ENCODE assay signal across 8 cellular contexts in genomic region chr16:89409161-89409711, GRCh38.
DNase-seq lines count a peak whose midpoint lies in the region; ATAC-seq and TF ChIP-seq lines count a peak whose summit lies in the region.

No MANE protein-coding gene starts in this region.

- CTCF ChIA-PET in activated CD4-positive, alpha-beta T cell treated with anti-CD3 and anti-CD28 coated beads for 36 hours (lab: Charles Lee): interaction anchor here (0.6 to 2.1 kb wide), 6 partner anchors 10 to 124 kb away, joined by 3 to 5 read pairs (median 4); no protein-coding TSS in a partner anchor

- ATAC-seq in activated CD4-positive, alpha-beta T cell treated with anti-CD3 and anti-CD28 coated beads for 36 hours: peak; percentile 79
- ATAC-seq in GM18867 (IDR thresholded peaks at IDR 0.05; ENCODE audit: unreplicated experiment) (no peak), GM18858 (IDR thresholded peaks at IDR 0.05; ENCODE audit: unreplicated experiment) (no peak), HG03520 (IDR thresholded peaks at IDR 0.05; ENCODE audit: unreplicated experiment) (no peak), GM19395 (IDR thresholded peaks at IDR 0.05; ENCODE audit: unreplicated experiment) (no peak)

- H3K27ac Mint-ChIP-seq in activated CD4-positive, alpha-beta T cell treated with anti-CD3 and anti-CD28 coated beads for 36 hours: peak overlapping the region; percentile 83

- peaks cover 100% of the 10 kb centered on the region for H3K79me2 ChIP-seq in DOHH2 (ENCODE audit: control insufficient read depth, low read length)

- POLR2A ChIA-PET in activated CD4-positive, alpha-beta T cell treated with anti-CD3 and anti-CD28 coated beads for 36 hours (lab: Charles Lee): interaction anchor here (1.0 to 1.5 kb wide), 2 partner anchors 26 to 75 kb away, joined by 3 to 4 read pairs; no protein-coding TSS in a partner anchor

- H3K9me3 ChIP-seq in DOHH2 (ENCODE audit: control insufficient read depth, insufficient read depth, low read length) (no peaks in the 10 kb centered on the region), skeletal muscle tissue (ENCODE audit: control insufficient read depth in 3 of 3, low read length in 3 of 3) (no peaks in the 10 kb centered on the region)

- peaks cover 13% of the 10 kb centered on the region for H3K36me3 Mint-ChIP-seq in activated CD4-positive, alpha-beta T cell treated with anti-CD3 and anti-CD28 coated beads for 36 hours (ENCODE audit: low read depth)

- no peaks in the 10 kb centered on the region for H3K27me3 ChIP-seq in DOHH2 (ENCODE audit: control insufficient read depth, low read length)
- no peaks in the 10 kb centered on the region for H3K27me3 ChIP-seq in skeletal muscle tissue (ENCODE audit: control insufficient read depth in 3 of 3, insufficient read depth in 3 of 3, low read length in 3 of 3)

- peaks cover 3% of the 10 kb centered on the region; the same call in 1 of the 2 replicates for H3K36me3 ChIP-seq in DOHH2 (ENCODE audit: control insufficient read depth, low read length)
- no peaks in the 10 kb centered on the region for H3K36me3 ChIP-seq in skeletal muscle tissue (ENCODE audit: control insufficient read depth in 3 of 3, insufficient read depth in 3 of 3, low read length in 3 of 3)

- H3K4me3 ChIP-seq in DOHH2 (ENCODE audit: low read length) (no peak overlapping the region), skeletal muscle tissue (ENCODE audit: low read length in 3 of 3) (no peak overlapping the region)

- no peaks in the 10 kb centered on the region for H3F3A ChIP-seq in DOHH2 (ENCODE audit: control insufficient read depth, insufficient read depth)

- peaks cover 90% of the 10 kb centered on the region for H3K4me1 Mint-ChIP-seq in activated CD4-positive, alpha-beta T cell treated with anti-CD3 and anti-CD28 coated beads for 36 hours

- peaks cover 57% of the 10 kb centered on the region for H3K4me1 ChIP-seq in DOHH2 (ENCODE audit: control insufficient read depth, low read length)
- peaks cover 71 to 95% (median 89%) of the 10 kb centered on the region in 3 donors for H3K4me1 ChIP-seq in skeletal muscle tissue (ENCODE audit: control insufficient read depth in 3 of 3, insufficient read depth in 3 of 3, low read length in 3 of 3)

- H3K9ac ChIP-seq in skeletal muscle tissue (ENCODE audit: low read depth in 1 of 3, low read length in 3 of 3): peak overlapping the region in 2 of 3 donors; percentile 8 to 23

- H3K27ac ChIP-seq in DOHH2 (ENCODE audit: low read depth, low read length): peak overlapping the region; percentile 10; the same call in 1 of the 2 replicates
- H3K27ac ChIP-seq in skeletal muscle tissue (ENCODE audit: low read depth, low read length): peak overlapping the region; percentile 50

- H3K9me2 ChIP-seq in DOHH2 (replicated peaks; ENCODE audit: control insufficient read depth, low read length): no peaks in the 10 kb centered on the region

- 0 out of 2 replicates have a peak overlapping the region, but pooled peaks have one; percentile 14 for H3K4me2 ChIP-seq in DOHH2 (ENCODE audit: low read length)

- DNase-seq in activated CD4-positive, alpha-beta T cell treated with anti-CD3 and anti-CD28 coated beads for 36 hours: peak; percentile 73
- DNase-seq in dermis blood vessel endothelial cell: peak; percentile 44

- peaks cover 56% of the 10 kb centered on the region for H4K20me1 ChIP-seq in DOHH2 (ENCODE audit: control insufficient read depth, insufficient read depth, low read depth, low read length)

- no peaks in the 10 kb centered on the region for H3K27me3 Mint-ChIP-seq in activated CD4-positive, alpha-beta T cell treated with anti-CD3 and anti-CD28 coated beads for 36 hours

- intact Hi-C loops in activated CD4-positive, alpha-beta T cell treated with anti-CD3 and anti-CD28 coated beads for 36 hours (cut with DNase I, micrococcal nuclease): loop anchor here (1.0 to 5.0 kb wide), 5 partner anchors 14 to 80 kb away; no protein-coding TSS in a partner anchor

- H3K9me3 Mint-ChIP-seq in activated CD4-positive, alpha-beta T cell treated with anti-CD3 and anti-CD28 coated beads for 36 hours (ENCODE audit: low read depth): no peaks in the 10 kb centered on the region

- no peak overlapping the region for H3K4me3 Mint-ChIP-seq in activated CD4-positive, alpha-beta T cell treated with anti-CD3 and anti-CD28 coated beads for 36 hours

- TF ChIP-seq CTCF in DOHH2 (IDR thresholded peaks at IDR 0.05; ENCODE audit: low read depth, low read length, poor library complexity, severe bottlenecking): no peak
